ENCODE assay signal across 8 cellular contexts in the genomic region with DNA sequence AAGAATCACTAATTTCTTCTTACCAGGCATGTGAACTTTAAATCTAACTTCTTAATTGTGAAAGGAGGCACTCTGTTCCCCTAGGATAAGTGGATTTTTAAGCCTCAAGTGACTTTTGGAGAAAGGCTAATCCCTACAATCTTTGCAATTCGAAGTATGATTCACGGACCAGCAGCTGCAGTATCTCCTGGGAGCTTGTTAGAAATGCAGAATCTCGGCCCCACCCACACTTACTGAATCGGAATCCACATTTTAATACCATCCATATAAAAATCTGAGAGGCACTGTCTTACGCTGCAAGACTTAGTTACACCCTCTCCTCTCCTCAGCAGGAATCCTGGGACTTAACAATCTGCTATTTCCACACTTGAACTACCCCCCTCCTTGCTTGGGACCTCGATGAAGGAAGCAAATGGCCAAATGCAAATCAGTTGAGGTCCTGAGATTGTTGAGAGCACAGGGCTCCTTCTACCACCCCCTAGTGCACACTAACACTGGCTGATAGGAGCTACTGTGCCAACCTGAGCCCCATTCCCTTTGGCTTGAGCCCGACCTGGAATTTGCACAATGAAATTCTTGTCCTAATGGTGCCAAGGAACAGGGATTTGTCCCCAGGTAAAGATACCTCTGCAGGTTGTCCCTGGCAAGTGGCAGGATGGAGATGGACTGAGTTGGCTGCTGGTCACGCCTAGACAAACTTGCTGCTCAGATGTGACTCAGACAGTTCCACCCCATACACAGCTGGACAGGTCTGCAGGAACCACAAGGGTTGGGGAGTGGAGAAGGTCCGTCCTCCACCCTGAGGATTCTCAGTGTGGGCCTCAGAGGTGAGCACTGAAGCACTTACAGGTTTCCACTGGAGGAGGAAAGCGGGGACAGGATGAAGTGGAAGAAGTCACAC. TPM values are rescaled to one million over a fixed set of nuclear protein-coding genes. Genes with fewer than 3 reads are reported as not detected.
DNase-seq lines count a peak whose midpoint lies in the region; ATAC-seq and TF ChIP-seq lines count a peak whose summit lies in the region.

No MANE protein-coding gene starts in this region.

- H3K4me3 ChIP-seq in SJCRH30, result no peak overlapping the region
- H3K4me3 ChIP-seq in stomach, result no peak overlapping the region

- WGBS in stomach, 5 donors, result 59 to 71% (median 64%) methylated on average over 9 to 10 of the region's 10 CpGs

- H3K9me3 ChIP-seq in SJCRH30 (replicated peaks) (no peaks in the 10 kb centered on the region), stomach (no peaks in the 10 kb centered on the region)

- no peak overlapping the region for H3K27ac ChIP-seq in SJCRH30
- H3K27ac ChIP-seq in stomach, result peak overlapping the region in 4 of 5 donors; percentile 39 to 66 (median 64)

- TF ChIP-seq EP300 in stomach (IDR thresholded peaks at IDR 0.05), result no peak

- peak; percentile 39 to 57 for DNase-seq in SJCRH30
- no peak for DNase-seq in left cardiac atrium
- DNase-seq in stomach, result no peak
- no peak for DNase-seq in cortex of kidney (lab: John Stamatoyannopoulos, UW)

- H3K4me1 ChIP-seq in SJCRH30, result peaks cover 19% of the 10 kb centered on the region
- peaks cover 44 to 65% (median 56%) of the 10 kb centered on the region in 4 donors for H3K4me1 ChIP-seq in stomach

- ATAC-seq in GM19324 (IDR thresholded peaks at IDR 0.05; ENCODE audit: low FRiP score, unreplicated experiment) (peak; percentile 26), left cardiac atrium (peak; percentile 11 to 28), HG02763 (IDR thresholded peaks at IDR 0.05; ENCODE audit: unreplicated experiment) (no peak), GM18498 (IDR thresholded peaks at IDR 0.05; ENCODE audit: unreplicated experiment) (no peak), GM21717 (IDR thresholded peaks at IDR 0.05; ENCODE audit: unreplicated experiment) (no peak)

- TF ChIP-seq POLR2A in stomach (IDR thresholded peaks at IDR 0.05), result no peak

- H3K27me3 ChIP-seq in SJCRH30 (no peaks in the 10 kb centered on the region), stomach (no peaks in the 10 kb centered on the region)

- intact Hi-C loops in left cardiac atrium (cut with DNase I) (no loop called here), stomach (cut with DNase I; ENCODE audit: low total_unique reads) (no loop called here)

- H3K36me3 ChIP-seq in SJCRH30 (peaks cover 13% of the 10 kb centered on the region; the same call in 1 of the 2 replicates), stomach (peaks cover 34 to 40% (median 36%) of the 10 kb centered on the region in 4 donors)

- TF ChIP-seq CTCF in stomach (IDR thresholded peaks at IDR 0.05), result no peak

RNA-seq across cellular contexts. Expression of a gene that starts 20.8 kb away (rescaled TPM):
- total RNA-seq in SJCRH30 (2014; rRNA removed; shearing (Covaris generic)), result 4.9 and 5.3 TPM in 2 replicates
- total RNA-seq in left cardiac atrium, result 10 to 100 TPM; 45.4 to 90.7 TPM
- 10 to 100 TPM in 2 of 5 donors, 1 to 10 TPM in 3; 1.7 to 13.5 (median 9.2) TPM for total RNA-seq in stomach
- polyA plus RNA-seq in stomach, result 10 to 100 TPM in 1 of 3 donors, 1 to 10 TPM in 2; 2.9 to 12.3 (median 4.6) TPM

RNA-seq across cellular contexts. Expression of a gene that starts 36.2 kb away (rescaled TPM):
- total RNA-seq in SJCRH30 (2014; rRNA removed; shearing (Covaris generic)), result 0.08 TPM in 1 of 2 replicates, not detected in the other
- total RNA-seq in left cardiac atrium (1 to 10 TPM; 2.4 to 3.8 TPM), stomach (under 1 TPM in 2 of 5 donors, not detected in 3; 0.18 to 0.58 TPM)
- polyA plus RNA-seq in stomach, result under 1 TPM; 0.12 to 0.31 (median 0.20) TPM

RNA-seq across cellular contexts. Expression of a gene that starts 48.5 kb away (rescaled TPM):
- total RNA-seq in SJCRH30 (2014; rRNA removed; shearing (Covaris generic)), result 0.08 TPM in 1 of 2 replicates, not detected in the other
- total RNA-seq in left cardiac atrium (under 1 TPM; 0.82 to 0.92 TPM), stomach (10 to 100 TPM in 1 of 5 donors, 1 to 10 TPM in 2, under 1 TPM in 2; under 0.01 to 13.4 (median 5.7) TPM)
- polyA plus RNA-seq in stomach, result 10 to 100 TPM; 22.1 to 26.6 (median 23.7) TPM

Comparison
In these comparisons a context has a peak if more than half of its experiments do, and no peak if none do; other contexts are left out.
1. ATAC-seq: peak in GM19324 (single experiment) and left cardiac atrium (2 of 2); none in HG02763 (single experiment), GM18498 (single experiment) and GM21717 (single experiment).
2. DNase-seq: peak in SJCRH30 (2 of 2); none in left cardiac atrium (single experiment), stomach (single experiment) and cortex of kidney (single experiment).